1 cellular context compared by ENCODE assay signal in genomic region chr3:45861043-45861846, GRCh38.
A peak's percentile ranks its signal among the peaks of the same experiment; 100 is the strongest.
TF ChIP-seq lines count a peak whose summit lies in the region.

No MANE protein-coding gene starts in this region.

TF ChIP-seq in GM12878, 131 proteins besides CTCF, POLR2A, EP300 and RAD21 (continued from another document and continues in another):
- TF ChIP-seq HCFC1 (IDR thresholded peaks at IDR 0.05; ENCODE audit: low read length) (no peak), JUNB (IDR thresholded peaks at IDR 0.05) (peak; percentile 98), YY1 (IDR thresholded peaks at IDR 0.05; ENCODE audit: low read depth, low read length) (no peak), ZNF24 (IDR thresholded peaks at IDR 0.05) (peak; percentile 69), MTA3 (IDR thresholded peaks at IDR 0.05; ENCODE audit: borderline replicate concordance, low read length) (peak; percentile 97), IKZF1 (conservative IDR thresholded peaks at IDR 0.05) (peak; percentile 72), WRNIP1 (IDR thresholded peaks at IDR 0.05; ENCODE audit: borderline replicate concordance, low read depth, low read length) (no peak), IRF5 (IDR thresholded peaks at IDR 0.05; ENCODE audit: borderline replicate concordance) (no peak), NFXL1 (IDR thresholded peaks at IDR 0.05; ENCODE audit: borderline replicate concordance) (no peak), ZNF384 (IDR thresholded peaks at IDR 0.05; ENCODE audit: borderline replicate concordance, low read depth, low read length) (peak; percentile 90), POU2F2 (IDR thresholded peaks at IDR 0.05; ENCODE audit: borderline replicate concordance, low read depth, low read length) (peak; percentile 63; the same call in 1 of the 3 replicates), CEBPB (IDR thresholded peaks at IDR 0.05; ENCODE audit: borderline replicate concordance in 1 of 2, low read depth in 2 of 2, low read length in 2 of 2) (peak in 1 of 2 experiments; percentile 92; a peak in 2 of 4 replicates), CBX5 (IDR thresholded peaks at IDR 0.05; ENCODE audit: low read depth) (peak; percentile 85; the same call in 1 of the 2 replicates), DPF2 (IDR thresholded peaks at IDR 0.05) (peak; percentile 68), SMAD5 (IDR thresholded peaks at IDR 0.05; ENCODE audit: low read depth) (peak; percentile 45), BACH1 (IDR thresholded peaks at IDR 0.05; ENCODE audit: borderline replicate concordance) (no peak), SREBF1 (IDR thresholded peaks at IDR 0.05; ENCODE audit: low read length) (peak; percentile 47; the same call in 1 of the 2 replicates), ATF7 (IDR thresholded peaks at IDR 0.05; ENCODE audit: low read depth) (peak; percentile 70), TCF3 (IDR thresholded peaks at IDR 0.05; ENCODE audit: borderline replicate concordance, insufficient read depth, low read depth, low read length) (0 out of 2 replicates have a peak, but pooled peaks have one; percentile 8), ZBTB4 (CRISPR knock-in tag; IDR thresholded peaks at IDR 0.05) (no peak), GABPA (IDR thresholded peaks at IDR 0.05; ENCODE audit: low read depth) (peak; percentile 62; the same call in 1 of the 2 replicates), MYB (IDR thresholded peaks at IDR 0.05; ENCODE audit: borderline replicate concordance, low read depth, low read length) (no peak), HDAC2 (IDR thresholded peaks at IDR 0.05) (no peak), MXI1 (IDR thresholded peaks at IDR 0.05; ENCODE audit: low read depth, low read length) (peak; percentile 47; the same call in 1 of the 2 replicates), IKZF2 (IDR thresholded peaks at IDR 0.05) (peak; percentile 83 to 88), PAX8 (IDR thresholded peaks at IDR 0.05) (no peak), RUNX3 (IDR thresholded peaks at IDR 0.05; ENCODE audit: low read length) (peak; percentile 91), ZNF217 (IDR thresholded peaks at IDR 0.05) (peak; percentile 75; the same call in 1 of the 2 replicates), FOXM1 (IDR thresholded peaks at IDR 0.05; ENCODE audit: low read depth, low read length) (peak; percentile 99), ESRRA (IDR thresholded peaks at IDR 0.05; ENCODE audit: low read length) (no peak), CREM (IDR thresholded peaks at IDR 0.05; ENCODE audit: low read depth) (peak; percentile 84), NFIC (IDR thresholded peaks at IDR 0.05; ENCODE audit: low read depth, low read length) (peak; percentile 99), JUND (IDR thresholded peaks at IDR 0.05; ENCODE audit: low read depth, low read length) (peak; percentile 77), STAT1 (conservative IDR thresholded peaks at IDR 0.05) (no peak), TCF12 (IDR thresholded peaks at IDR 0.05; ENCODE audit: low read depth, low read length) (no peak; the same call in 1 of the 2 replicates), NR2C2 (IDR thresholded peaks at IDR 0.05; ENCODE audit: borderline replicate concordance, control insufficient read depth, insufficient read length, low read depth) (no peak), NKRF (conservative IDR thresholded peaks at IDR 0.05) (no peak), SMAD1 (IDR thresholded peaks at IDR 0.05; ENCODE audit: low read depth, partially characterized antibody) (peak; percentile 52), FOXK2 (IDR thresholded peaks at IDR 0.05) (no peak), POLR2AphosphoS5 (IDR thresholded peaks at IDR 0.05; ENCODE audit: low read length) (no peak; the same call in 1 of the 2 replicates), SIX5 (IDR thresholded peaks at IDR 0.05; ENCODE audit: low read depth, low read length, severe bottlenecking) (peak; percentile 5), ZBED1 (IDR thresholded peaks at IDR 0.05; ENCODE audit: borderline replicate concordance) (peak; percentile 92), RCOR1 (conservative IDR thresholded peaks at IDR 0.05; ENCODE audit: low read depth, low read length) (no peak), PAX5 (IDR thresholded peaks at IDR 0.05; ENCODE audit: borderline replicate concordance, low read depth, low read length) (peak; percentile 76; the same call in 1 of the 2 replicates), CUX1 (IDR thresholded peaks at IDR 0.05; ENCODE audit: insufficient replicate concordance, low read depth, low read length) (peak; percentile 34), NRF1 (conservative IDR thresholded peaks at IDR 0.05; ENCODE audit: low read depth, low read length) (no peak), HDGF (IDR thresholded peaks at IDR 0.05) (no peak; the same call in 1 of the 2 replicates), ATF2 (IDR thresholded peaks at IDR 0.05; ENCODE audit: low read length) (peak; percentile 94), SIN3A (IDR thresholded peaks at IDR 0.05; ENCODE audit: low read depth, low read length) (no peak), NR2F1 (conservative IDR thresholded peaks at IDR 0.05) (peak; percentile 94), NBN (IDR thresholded peaks at IDR 0.05) (peak; percentile 69; the same call in 1 of the 2 replicates), CHD2 (IDR thresholded peaks at IDR 0.05; ENCODE audit: borderline replicate concordance, low read depth, low read length) (no peak)
- TF ChIP-seq, protein P1, sequence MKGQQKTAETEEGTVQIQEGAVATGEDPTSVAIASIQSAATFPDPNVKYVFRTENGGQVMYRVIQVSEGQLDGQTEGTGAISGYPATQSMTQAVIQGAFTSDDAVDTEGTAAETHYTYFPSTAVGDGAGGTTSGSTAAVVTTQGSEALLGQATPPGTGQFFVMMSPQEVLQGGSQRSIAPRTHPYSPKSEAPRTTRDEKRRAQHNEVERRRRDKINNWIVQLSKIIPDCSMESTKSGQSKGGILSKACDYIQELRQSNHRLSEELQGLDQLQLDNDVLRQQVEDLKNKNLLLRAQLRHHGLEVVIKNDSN (IDR thresholded peaks at IDR 0.05; ENCODE audit: borderline replicate concordance, extremely low read length, insufficient read depth, low read depth, low read length) = no peak
- TF ChIP-seq, protein P2, sequence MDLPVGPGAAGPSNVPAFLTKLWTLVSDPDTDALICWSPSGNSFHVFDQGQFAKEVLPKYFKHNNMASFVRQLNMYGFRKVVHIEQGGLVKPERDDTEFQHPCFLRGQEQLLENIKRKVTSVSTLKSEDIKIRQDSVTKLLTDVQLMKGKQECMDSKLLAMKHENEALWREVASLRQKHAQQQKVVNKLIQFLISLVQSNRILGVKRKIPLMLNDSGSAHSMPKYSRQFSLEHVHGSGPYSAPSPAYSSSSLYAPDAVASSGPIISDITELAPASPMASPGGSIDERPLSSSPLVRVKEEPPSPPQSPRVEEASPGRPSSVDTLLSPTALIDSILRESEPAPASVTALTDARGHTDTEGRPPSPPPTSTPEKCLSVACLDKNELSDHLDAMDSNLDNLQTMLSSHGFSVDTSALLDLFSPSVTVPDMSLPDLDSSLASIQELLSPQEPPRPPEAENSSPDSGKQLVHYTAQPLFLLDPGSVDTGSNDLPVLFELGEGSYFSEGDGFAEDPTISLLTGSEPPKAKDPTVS (IDR thresholded peaks at IDR 0.05; ENCODE audit: low read depth, low read length) = no peak
- TF ChIP-seq, protein P3, sequence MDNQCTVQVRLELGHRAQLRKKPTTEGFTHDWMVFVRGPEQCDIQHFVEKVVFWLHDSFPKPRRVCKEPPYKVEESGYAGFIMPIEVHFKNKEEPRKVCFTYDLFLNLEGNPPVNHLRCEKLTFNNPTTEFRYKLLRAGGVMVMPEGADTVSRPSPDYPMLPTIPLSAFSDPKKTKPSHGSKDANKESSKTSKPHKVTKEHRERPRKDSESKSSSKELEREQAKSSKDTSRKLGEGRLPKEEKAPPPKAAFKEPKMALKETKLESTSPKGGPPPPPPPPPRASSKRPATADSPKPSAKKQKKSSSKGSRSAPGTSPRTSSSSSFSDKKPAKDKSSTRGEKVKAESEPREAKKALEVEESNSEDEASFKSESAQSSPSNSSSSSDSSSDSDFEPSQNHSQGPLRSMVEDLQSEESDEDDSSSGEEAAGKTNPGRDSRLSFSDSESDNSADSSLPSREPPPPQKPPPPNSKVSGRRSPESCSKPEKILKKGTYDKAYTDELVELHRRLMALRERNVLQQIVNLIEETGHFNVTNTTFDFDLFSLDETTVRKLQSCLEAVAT (IDR thresholded peaks at IDR 0.05) = peak; percentile 60; the same call in 1 of the 2 replicates
